21 cellular contexts compared by ENCODE assay signal in the genomic region with DNA sequence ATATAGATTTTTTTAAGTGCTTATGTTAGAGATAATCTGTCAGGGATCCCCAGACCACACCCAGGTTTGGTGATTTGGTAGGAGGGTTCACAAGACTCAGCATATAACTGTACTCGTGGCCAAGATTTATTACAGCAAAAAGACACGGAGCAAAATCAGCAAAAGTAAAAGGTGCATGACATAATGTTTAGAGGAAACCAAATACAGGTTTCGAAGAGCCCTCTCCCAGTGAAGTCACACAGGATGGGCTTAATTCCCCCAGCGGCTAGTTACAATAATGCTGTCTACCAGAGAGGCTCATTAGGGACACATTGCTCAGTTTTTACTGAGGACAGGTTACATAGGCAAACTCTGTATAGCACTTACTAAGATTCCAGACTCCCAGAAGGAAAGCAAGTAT. TPM values are rescaled to one million over a fixed set of nuclear protein-coding genes. Genes with fewer than 3 reads are reported as not detected.
DNase-seq lines count a peak whose midpoint lies in the region; ATAC-seq and TF ChIP-seq lines count a peak whose summit lies in the region.
"Had no signal": no experiment of that assay in that cellular context is flagged by ENCODE, and none has a peak within 500 bp of the region (broad histone marks: within the 10 kb centered on the region; RNA-seq: fewer than 3 reads in every experiment).

No MANE protein-coding gene starts in this region.

- POLR2A ChIA-PET in WTC11 (lab: Charles Lee), result no interaction called here

- no peaks in the 10 kb centered on the region; the same call in 1 of the 2 replicates for H3K27me3 Mint-ChIP-seq in HFFc6 (ENCODE audit: insufficient read depth)
- H3K27me3 Mint-ChIP-seq in WTC11 (ENCODE audit: low read depth), result no peaks in the 10 kb centered on the region
- no peaks in the 10 kb centered on the region for H3K27me3 Mint-ChIP-seq in Calu3 (ENCODE audit: unreplicated experiment)
- H3K27me3 Mint-ChIP-seq: CD4-positive, CD25-positive, alpha-beta regulatory T cell had no signal

- H3K4me3 Mint-ChIP-seq in HFFc6 (no peak overlapping the region), WTC11 (no peak overlapping the region), Calu3 (ENCODE audit: low read depth, unreplicated experiment) (no peak overlapping the region)
- H3K4me3 Mint-ChIP-seq: CD4-positive, CD25-positive, alpha-beta regulatory T cell; GM23338; H9 had no signal

- H3K27ac Mint-ChIP-seq in HFFc6 (peak overlapping the region; percentile 47), WTC11 (no peak overlapping the region), Calu3 (ENCODE audit: unreplicated experiment) (no peak overlapping the region)
- H3K27ac Mint-ChIP-seq: CD4-positive, CD25-positive, alpha-beta regulatory T cell; GM23338 had no signal

- H3K4me1 Mint-ChIP-seq in HFFc6 (ENCODE audit: low read depth) (peaks cover 67% of the 10 kb centered on the region), WTC11 (peaks cover 10% of the 10 kb centered on the region), Calu3 (ENCODE audit: low read depth, unreplicated experiment) (no peaks in the 10 kb centered on the region)

- H3K36me3 Mint-ChIP-seq in HFFc6 (ENCODE audit: low read depth), result peaks cover 4% of the 10 kb centered on the region; the same call in 1 of the 2 replicates
- H3K36me3 Mint-ChIP-seq in WTC11, result no peaks in the 10 kb centered on the region
- no peaks in the 10 kb centered on the region for H3K36me3 Mint-ChIP-seq in Calu3 (ENCODE audit: insufficient read depth, unreplicated experiment)
- H3K36me3 Mint-ChIP-seq: CD4-positive, CD25-positive, alpha-beta regulatory T cell had no signal

- intact Hi-C loops in Calu3 (cut with micrococcal nuclease; ENCODE audit: unreplicated experiment), result no loop called here

- CTCF ChIA-PET in WTC11 (lab: Charles Lee), result no interaction called here
- CTCF ChIA-PET in Calu3 (lab: Charles Lee), result no interaction called here

- TF ChIP-seq CTCF in HFFc6 (IDR thresholded peaks at IDR 0.05), result no peak
- no peak for TF ChIP-seq CTCF in WTC11 (IDR thresholded peaks at IDR 0.05)
- no peak for TF ChIP-seq CTCF in Calu3 (IDR thresholded peaks at IDR 0.05; ENCODE audit: unreplicated experiment)

- DNase-seq in HFFc6 (no peak), WTC11 (ENCODE audit: low spot score) (no peak), left kidney (ENCODE audit: low read depth, low spot score) (peak; percentile 2), hepatic stellate cell (ENCODE audit: low spot score) (no peak), amygdala (lab: John Stamatoyannopoulos, UW) (no peak), NCI-H1436 treated with DMSO at 0.1 percent for 48 hours (lab: John Stamatoyannopoulos, UW) (no peak), Calu3 (no peak)
- DNase-seq: CD4-positive, CD25-positive, alpha-beta regulatory T cell; DMS53; H9; KBM-7; MV-4-11; NCI-H1105; NCI-H146; NCI-H1930; NCI-H2107; NCI-H524; NCI-H748 treated with DMSO at 0.1 percent for 48 hours; SJCRH30 had no signal

- 0 out of 2 replicates have a peak, but pooled peaks have one; percentile 18 for ATAC-seq in WTC11
- ATAC-seq: GM23338, Right ventricle myocardium inferior had no signal

- no TSS peak for BruUV-seq in Calu3 (replicated peaks; lab: Mats Ljungman, UMichigan)

- H3K9me3 Mint-ChIP-seq in HFFc6, result no peaks in the 10 kb centered on the region
- H3K9me3 Mint-ChIP-seq in WTC11, result no peaks in the 10 kb centered on the region
- no peaks in the 10 kb centered on the region for H3K9me3 Mint-ChIP-seq in Calu3 (ENCODE audit: low read depth, unreplicated experiment)
- H3K9me3 Mint-ChIP-seq: GM23338, H9 had no signal

TF ChIP-seq in WTC11, 78 proteins besides CTCF, POLR2A, EP300 and RAD21 (continues in another document):
- no peak for TF ChIP-seq ZNF396 (CRISPR knock-in tag; IDR thresholded peaks at IDR 0.05; ENCODE audit: borderline replicate concordance)
- no peak for TF ChIP-seq SMAD4 (CRISPR knock-in tag; IDR thresholded peaks at IDR 0.05)
- TF ChIP-seq, protein P1, sequence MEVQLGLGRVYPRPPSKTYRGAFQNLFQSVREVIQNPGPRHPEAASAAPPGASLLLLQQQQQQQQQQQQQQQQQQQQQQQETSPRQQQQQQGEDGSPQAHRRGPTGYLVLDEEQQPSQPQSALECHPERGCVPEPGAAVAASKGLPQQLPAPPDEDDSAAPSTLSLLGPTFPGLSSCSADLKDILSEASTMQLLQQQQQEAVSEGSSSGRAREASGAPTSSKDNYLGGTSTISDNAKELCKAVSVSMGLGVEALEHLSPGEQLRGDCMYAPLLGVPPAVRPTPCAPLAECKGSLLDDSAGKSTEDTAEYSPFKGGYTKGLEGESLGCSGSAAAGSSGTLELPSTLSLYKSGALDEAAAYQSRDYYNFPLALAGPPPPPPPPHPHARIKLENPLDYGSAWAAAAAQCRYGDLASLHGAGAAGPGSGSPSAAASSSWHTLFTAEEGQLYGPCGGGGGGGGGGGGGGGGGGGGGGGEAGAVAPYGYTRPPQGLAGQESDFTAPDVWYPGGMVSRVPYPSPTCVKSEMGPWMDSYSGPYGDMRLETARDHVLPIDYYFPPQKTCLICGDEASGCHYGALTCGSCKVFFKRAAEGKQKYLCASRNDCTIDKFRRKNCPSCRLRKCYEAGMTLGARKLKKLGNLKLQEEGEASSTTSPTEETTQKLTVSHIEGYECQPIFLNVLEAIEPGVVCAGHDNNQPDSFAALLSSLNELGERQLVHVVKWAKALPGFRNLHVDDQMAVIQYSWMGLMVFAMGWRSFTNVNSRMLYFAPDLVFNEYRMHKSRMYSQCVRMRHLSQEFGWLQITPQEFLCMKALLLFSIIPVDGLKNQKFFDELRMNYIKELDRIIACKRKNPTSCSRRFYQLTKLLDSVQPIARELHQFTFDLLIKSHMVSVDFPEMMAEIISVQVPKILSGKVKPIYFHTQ (CRISPR knock-in tag; IDR thresholded peaks at IDR 0.05), result no peak
- TF ChIP-seq RORB (CRISPR knock-in tag; IDR thresholded peaks at IDR 0.05), result no peak
- TF ChIP-seq SP1 (CRISPR knock-in tag; conservative IDR thresholded peaks at IDR 0.05), result no peak
- TF ChIP-seq, protein P2, sequence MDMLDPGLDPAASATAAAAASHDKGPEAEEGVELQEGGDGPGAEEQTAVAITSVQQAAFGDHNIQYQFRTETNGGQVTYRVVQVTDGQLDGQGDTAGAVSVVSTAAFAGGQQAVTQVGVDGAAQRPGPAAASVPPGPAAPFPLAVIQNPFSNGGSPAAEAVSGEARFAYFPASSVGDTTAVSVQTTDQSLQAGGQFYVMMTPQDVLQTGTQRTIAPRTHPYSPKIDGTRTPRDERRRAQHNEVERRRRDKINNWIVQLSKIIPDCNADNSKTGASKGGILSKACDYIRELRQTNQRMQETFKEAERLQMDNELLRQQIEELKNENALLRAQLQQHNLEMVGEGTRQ (CRISPR knock-in tag; IDR thresholded peaks at IDR 0.05), result no peak
- no peak for TF ChIP-seq HMGA2 (CRISPR knock-in tag; IDR thresholded peaks at IDR 0.05)
- no peak for TF ChIP-seq ELF4 (CRISPR knock-in tag; IDR thresholded peaks at IDR 0.05; ENCODE audit: low read depth)
- no peak for TF ChIP-seq RELA (CRISPR knock-in tag; IDR thresholded peaks at IDR 0.05; ENCODE audit: borderline replicate concordance)
- TF ChIP-seq CREM (CRISPR knock-in tag; IDR thresholded peaks at IDR 0.05), result no peak
- TF ChIP-seq SOX15 (CRISPR knock-in tag; IDR thresholded peaks at IDR 0.05), result no peak
- TF ChIP-seq NFATC4 (CRISPR knock-in tag; IDR thresholded peaks at IDR 0.05), result no peak
- TF ChIP-seq, protein P3, sequence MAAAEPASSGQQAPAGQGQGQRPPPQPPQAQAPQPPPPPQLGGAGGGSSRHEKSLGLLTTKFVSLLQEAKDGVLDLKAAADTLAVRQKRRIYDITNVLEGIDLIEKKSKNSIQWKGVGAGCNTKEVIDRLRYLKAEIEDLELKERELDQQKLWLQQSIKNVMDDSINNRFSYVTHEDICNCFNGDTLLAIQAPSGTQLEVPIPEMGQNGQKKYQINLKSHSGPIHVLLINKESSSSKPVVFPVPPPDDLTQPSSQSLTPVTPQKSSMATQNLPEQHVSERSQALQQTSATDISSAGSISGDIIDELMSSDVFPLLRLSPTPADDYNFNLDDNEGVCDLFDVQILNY (CRISPR knock-in tag; IDR thresholded peaks at IDR 0.05), result no peak
- no peak for TF ChIP-seq CREB1 (CRISPR knock-in tag; IDR thresholded peaks at IDR 0.05)
- TF ChIP-seq, protein P4, sequence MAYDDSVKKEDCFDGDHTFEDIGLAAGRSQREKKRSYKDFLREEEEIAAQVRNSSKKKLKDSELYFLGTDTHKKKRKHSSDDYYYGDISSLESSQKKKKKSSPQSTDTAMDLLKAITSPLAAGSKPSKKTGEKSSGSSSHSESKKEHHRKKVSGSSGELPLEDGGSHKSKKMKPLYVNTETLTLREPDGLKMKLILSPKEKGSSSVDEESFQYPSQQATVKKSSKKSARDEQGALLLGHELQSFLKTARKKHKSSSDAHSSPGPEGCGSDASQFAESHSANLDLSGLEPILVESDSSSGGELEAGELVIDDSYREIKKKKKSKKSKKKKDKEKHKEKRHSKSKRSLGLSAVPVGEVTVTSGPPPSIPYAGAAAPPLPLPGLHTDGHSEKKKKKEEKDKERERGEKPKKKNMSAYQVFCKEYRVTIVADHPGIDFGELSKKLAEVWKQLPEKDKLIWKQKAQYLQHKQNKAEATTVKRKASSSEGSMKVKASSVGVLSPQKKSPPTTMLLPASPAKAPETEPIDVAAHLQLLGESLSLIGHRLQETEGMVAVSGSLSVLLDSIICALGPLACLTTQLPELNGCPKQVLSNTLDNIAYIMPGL (CRISPR knock-in tag; IDR thresholded peaks at IDR 0.05), result no peak
- no peak for TF ChIP-seq ZNF121 (CRISPR knock-in tag; IDR thresholded peaks at IDR 0.05)
- TF ChIP-seq, protein P5, sequence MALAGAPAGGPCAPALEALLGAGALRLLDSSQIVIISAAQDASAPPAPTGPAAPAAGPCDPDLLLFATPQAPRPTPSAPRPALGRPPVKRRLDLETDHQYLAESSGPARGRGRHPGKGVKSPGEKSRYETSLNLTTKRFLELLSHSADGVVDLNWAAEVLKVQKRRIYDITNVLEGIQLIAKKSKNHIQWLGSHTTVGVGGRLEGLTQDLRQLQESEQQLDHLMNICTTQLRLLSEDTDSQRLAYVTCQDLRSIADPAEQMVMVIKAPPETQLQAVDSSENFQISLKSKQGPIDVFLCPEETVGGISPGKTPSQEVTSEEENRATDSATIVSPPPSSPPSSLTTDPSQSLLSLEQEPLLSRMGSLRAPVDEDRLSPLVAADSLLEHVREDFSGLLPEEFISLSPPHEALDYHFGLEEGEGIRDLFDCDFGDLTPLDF (CRISPR knock-in tag; IDR thresholded peaks at IDR 0.05), result no peak

RNA-seq across cellular contexts. Expression of a gene that starts 36.5 kb away (rescaled TPM):
- 10 to 100 TPM; 47.4 to 59.4 (median 54.0) TPM for total RNA-seq in HFFc6 (2021; fragmentation: NEBNext Ultra II Directional; extraction: Animal tissue kit (Norgen Biotek cat#: 25700))
- total RNA-seq in WTC11 (2021) (29.2 to 33.3 TPM (median 32.1 TPM) in 3 replicates), Calu3 (2022) (5.1 and 6.1 TPM in 2 replicates)
